In the genomic region with DNA sequence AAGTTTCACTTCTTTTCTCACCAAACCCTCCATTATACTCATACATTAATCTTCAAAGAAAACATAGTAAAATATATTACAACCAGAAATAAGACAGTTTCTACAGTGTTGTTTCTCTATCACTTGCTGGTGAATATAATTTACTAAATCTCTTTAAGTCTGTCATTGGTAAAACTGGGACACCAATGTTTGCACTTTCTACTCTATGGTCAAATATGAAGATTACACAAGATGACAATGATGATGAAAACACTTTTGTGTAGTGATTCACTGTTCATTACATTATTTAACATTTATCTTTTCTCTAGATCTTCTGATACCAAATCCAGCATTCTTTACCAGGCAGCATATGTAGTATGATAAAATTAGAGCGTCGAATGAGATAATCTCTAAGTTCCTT, we compare ENCODE assay signal across 7 cellular contexts.
"Had no signal": no experiment of that assay in that cellular context is flagged by ENCODE, and none has a peak within 500 bp of the region (broad histone marks: within the 10 kb centered on the region; RNA-seq: fewer than 3 reads in every experiment).

No MANE protein-coding gene starts in this region.

- H3K36me3 Mint-ChIP-seq: IgD-negative memory B cell had no signal

- ATAC-seq: HepG2, K562 had no signal

- DNase-seq: IMR-90, KBM-7 had no signal

- H3K4me3 ChIP-seq: K562 had no signal

- FAIRE-seq: HepG2, HTR-8/SVneo, K562 had no signal

- H3K27ac ChIP-seq: HL-60 had no signal
